ENCODE assay signal across 25 cellular contexts in the genomic region with DNA sequence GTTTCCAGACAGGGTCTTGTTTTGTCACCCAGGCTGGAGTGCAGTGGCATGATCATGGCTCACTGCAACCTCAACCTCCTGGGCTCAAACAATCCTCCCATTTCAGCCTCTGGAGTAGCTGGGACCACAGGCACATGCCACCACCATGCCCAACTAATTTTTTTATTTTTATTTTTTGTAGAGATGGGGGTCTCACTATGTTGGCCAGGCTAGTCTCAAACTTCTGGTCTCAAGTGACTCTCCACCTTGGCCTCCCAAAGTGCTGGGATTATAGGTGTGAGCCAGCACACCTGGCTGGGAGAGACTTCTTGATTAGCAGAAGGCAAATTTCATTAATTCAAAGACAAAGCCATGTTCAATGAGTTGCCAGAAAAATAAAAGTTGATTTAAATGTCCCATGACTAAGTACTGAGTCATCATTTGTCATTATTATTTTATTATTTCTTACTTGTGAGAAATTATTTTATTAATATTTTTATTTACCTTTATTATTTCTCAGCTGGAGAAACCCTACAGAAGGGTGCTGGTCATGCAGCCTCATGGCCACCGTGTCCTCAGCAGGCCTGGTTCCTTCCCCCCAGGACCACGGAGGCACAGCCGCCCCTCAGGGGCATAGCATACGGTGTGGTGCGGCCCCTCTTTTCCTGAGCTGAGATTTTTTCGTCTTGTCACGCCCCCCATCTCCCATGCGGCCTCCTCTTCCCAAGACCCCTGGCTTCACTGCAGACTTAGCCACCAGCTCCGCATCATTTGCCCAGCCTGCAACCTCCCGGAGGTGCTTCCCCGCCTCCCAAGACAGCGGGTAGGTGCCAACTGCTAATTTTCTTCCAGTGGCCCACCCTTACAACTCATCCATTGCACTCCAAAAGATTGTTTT.
"Had no signal": no experiment of that assay in that cellular context is flagged by ENCODE, and none has a peak within 500 bp of the region (broad histone marks: within the 10 kb centered on the region; RNA-seq: fewer than 3 reads in every experiment).

No MANE protein-coding gene starts in this region.

- FAIRE-seq: RCC 7860 had no signal

- H3K9me3 ChIP-seq: MG63, SJSA1 had no signal

- ATAC-seq: activated T-cell treated with anti-CD3 and anti-CD28 coated beads, Interleukin-2, amount 50 U/mL, for 4 hours; SK-N-SH treated with all-trans-retinoic acid at 6 μM for 48 hours had no signal

- H3K4me3 ChIP-seq: MG63, SJSA1 had no signal

- H3K36me3 Mint-ChIP-seq: activated naive CD8-positive, alpha-beta T cell had no signal

- H3K36me3 ChIP-seq: brain microvascular endothelial cell, MG63, SJSA1 had no signal

- H3K27ac Mint-ChIP-seq: activated naive CD4-positive, alpha-beta T cell treated with anti-CD3 and anti-CD28 coated beads for 36 hours; activated naive CD8-positive, alpha-beta T cell; T-helper 1 cell treated with Interleukin-12 subunit alpha and Interleukin-12 subunit beta and Interleukin-4 antibody, amounts not matched to agents 30 μg/mL and 1 μg/mL, for 36 hours had no signal

- H3K27me3 ChIP-seq: brain microvascular endothelial cell, MG63, SJSA1 had no signal

- H3K27me3 Mint-ChIP-seq: activated naive CD8-positive, alpha-beta T cell had no signal

- H3K27ac ChIP-seq: brain microvascular endothelial cell, SJSA1 had no signal

- H3K9me3 Mint-ChIP-seq: activated naive CD4-positive, alpha-beta T cell treated with anti-CD3 and anti-CD28 coated beads for 36 hours; activated T-cell treated with anti-CD3 and anti-CD28 coated beads, Interleukin-2, amount 50 U/mL, for 4 hours; T-helper 1 cell treated with Interleukin-12 subunit alpha and Interleukin-12 subunit beta and Interleukin-4 antibody, amounts not matched to agents 30 μg/mL and 1 μg/mL, for 36 hours had no signal

- H3K4me3 Mint-ChIP-seq: activated naive CD4-positive, alpha-beta T cell treated with anti-CD3 and anti-CD28 coated beads for 36 hours; activated naive CD8-positive, alpha-beta T cell; activated T-cell treated with anti-CD3 and anti-CD28 coated beads, Interleukin-2, amount 50 U/mL, for 4 hours; T-helper 1 cell treated with Interleukin-12 subunit alpha and Interleukin-12 subunit beta and Interleukin-4 antibody, amounts not matched to agents 30 μg/mL and 1 μg/mL, for 36 hours had no signal

- DNase-seq: activated CD4-positive, alpha-beta T cell treated with anti-CD3 and anti-CD28 coated beads for 48 hours; activated CD4-positive, alpha-beta T cell treated with anti-CD3 and anti-CD28 coated beads, Interleukin-2, amount 50 U/mL, for 48 hours; activated CD4-positive, CD25-positive, alpha-beta regulatory T cell treated with anti-CD3 and anti-CD28 coated beads, Interleukin-2, amount 50 U/mL, for 72 hours; activated CD8-positive, alpha-beta memory T cell treated with anti-CD3 and anti-CD28 coated beads for 24 hours; activated effector memory CD4-positive, alpha-beta T cell treated with anti-CD3 and anti-CD28 coated beads, Interleukin-2, amount 50 U/mL, for 16 hours; activated naive CD4-positive, alpha-beta T cell treated with anti-CD3 and anti-CD28 coated beads for 36 hours; activated T-cell treated with anti-CD3 and anti-CD28 coated beads, Interleukin-2, amount 50 U/mL, for 4 hours; amygdala; brain microvascular endothelial cell; caudate nucleus; MG63; NCI-H1105 treated with DMSO at 0.1 percent for 48 hours; NCI-H1436 treated with DMSO at 0.1 percent for 48 hours; NCI-H187; NCI-H2081; NCI-H510A treated with DMSO at 0.1 percent for 48 hours; NCI-H69; NK-92 treated with Interleukin-12 subunit alpha and Interleukin-12 subunit beta, amount 100 ng/mL, for 24 hours; OCI-M1; SHP77 had no signal
